ENCODE assay signal across 18 cellular contexts in genomic region chr7:132112632-132113031, GRCh38.
DNase-seq lines count a peak whose midpoint lies in the region; ATAC-seq, FAIRE-seq and TF ChIP-seq lines count a peak whose summit lies in the region.
"Had no signal": no experiment of that assay in that cellular context is flagged by ENCODE, and none has a peak within 500 bp of the region (broad histone marks: within the 10 kb centered on the region; RNA-seq: fewer than 3 reads in every experiment).

No MANE protein-coding gene starts in this region.

- 0% methylated on average over 4 of the region's 4 CpGs for WGBS in K562 (ENCODE audit: insufficient coverage, low coverage, missing lambda C conversion rate)

- no peak for TF ChIP-seq EP300 in K562 (IDR thresholded peaks at IDR 0.05; ENCODE audit: low read length)

- no TSS peak for BruUV-seq in K562 (replicated peaks; lab: Mats Ljungman, UMichigan)

- intact Hi-C loops in K562 (cut with micrococcal nuclease): no loop called here

- CTCF ChIA-PET in K562 (lab: Yijun Ruan, JAX; ENCODE audit: low intra/inter-chr PET ratio): no interaction called here

- POLR2A ChIA-PET in K562 (lab: Yijun Ruan, JAX): no interaction called here

- no peak overlapping the region for H2AFZ ChIP-seq in K562 (ENCODE audit: low read depth, low read length)

- no peaks in the 10 kb centered on the region for H3K9me1 ChIP-seq in K562 (ENCODE audit: control insufficient read depth, insufficient read depth, low read length)

- ATAC-seq in K562: no peak

- no peaks in the 10 kb centered on the region for H3K27me3 Mint-ChIP-seq in chondrocyte (ENCODE audit: low read depth)
- H3K27me3 Mint-ChIP-seq: CD4-positive, alpha-beta T cell had no signal

- no peaks in the 10 kb centered on the region for H3K4me1 ChIP-seq in K562 (replicated peaks in 1 of 2; ENCODE audit: control insufficient read depth in 2 of 2, insufficient read depth in 2 of 2, low read length in 2 of 2)
- H3K4me1 ChIP-seq: Caco-2 had no signal

- DNase-seq in NCI-H524 (lab: John Stamatoyannopoulos, UW) (peak; percentile 48 to 66), NCI-H524 treated with DMSO at 0.1 percent for 48 hours (lab: John Stamatoyannopoulos, UW) (no peak), K562 (ENCODE audit: extremely low read depth in 1 of 4, low spot score in 3 of 4) (no peak), mesenteric fat pad (ENCODE audit: low spot score) (peak; percentile 18), superior temporal gyrus (ENCODE audit: extremely low spot score) (peak; percentile 32), chondrocyte (ENCODE audit: low spot score) (no peak), islet precursor cell (no peak)
- DNase-seq in stimulated activated CD4-positive, alpha-beta T cell treated with anti-CD3 and anti-CD28 coated beads, Interleukin-4, amount 100 ng/mL, for 24 hours: no peak
- DNase-seq: Caco-2; CD4-positive, alpha-beta T cell; MM.1S; NCI-H1105; NCI-H2081 treated with DMSO at 0.1 percent for 48 hours; NCI-H69; OCI-M1; Right ventricle myocardium superior had no signal

- H3K9me3 ChIP-seq in K562 (replicated peaks; ENCODE audit: control insufficient read depth, insufficient read depth, low read depth, low read length): no peaks in the 10 kb centered on the region
- H3K9me3 ChIP-seq: Caco-2 had no signal

- H3K79me2 ChIP-seq in K562 (ENCODE audit: control insufficient read depth, insufficient read depth, low read length): no peaks in the 10 kb centered on the region

- peaks cover 7% of the 10 kb centered on the region for H3K4me1 Mint-ChIP-seq in chondrocyte (ENCODE audit: low read depth)

- no peak overlapping the region for H3K4me3 Mint-ChIP-seq in chondrocyte (ENCODE audit: unreplicated experiment)
- H3K4me3 Mint-ChIP-seq: CD4-positive, alpha-beta T cell had no signal

- H3K4me2 ChIP-seq in K562 (ENCODE audit: insufficient read depth, low read length): no peak overlapping the region

- peaks cover 8% of the 10 kb centered on the region for H4K20me1 ChIP-seq in K562 (replicated peaks; ENCODE audit: control insufficient read depth, insufficient read depth, low read length)

- in situ Hi-C loops in K562 (cut with MboI): no loop called here

- no peak for TF ChIP-seq RAD21 in K562 (CRISPR knock-in tag; conservative IDR thresholded peaks at IDR 0.05 in 1 of 2, IDR thresholded peaks at IDR 0.05 in 1 of 2)

- H3K27me3 ChIP-seq in K562 (ENCODE audit: control insufficient read depth in 2 of 2, insufficient read depth in 2 of 2, low read length in 2 of 2): peaks cover 15 to 32% of the 10 kb centered on the region in 2 experiments

- TF ChIP-seq CTCF in K562 (IDR thresholded peaks at IDR 0.05 in 2 of 3, conservative IDR thresholded peaks at IDR 0.05 in 1 of 3; ENCODE audit: insufficient read depth in 2 of 3, low read depth in 1 of 3, low read length in 3 of 3): no peak
- no peak for TF ChIP-seq CTCF in chondrocyte (IDR thresholded peaks at IDR 0.05)

- H3K27ac ChIP-seq in K562 (ENCODE audit: extremely low read depth, low read depth, low read length): no peak overlapping the region
- H3K27ac ChIP-seq: SK-N-MC had no signal

- no peak for FAIRE-seq in K562 (lab: Jason Lieb, UNC)
- FAIRE-seq: H1 had no signal

- TF ChIP-seq POLR2A in K562 (conservative IDR thresholded peaks at IDR 0.05): no peak

- no peak overlapping the region for H3K9ac ChIP-seq in K562 (ENCODE audit: insufficient read depth in 1 of 2, low read depth in 2 of 2, low read length in 2 of 2)

- no peaks in the 10 kb centered on the region for H3K9me3 Mint-ChIP-seq in chondrocyte (ENCODE audit: low read depth)
- H3K9me3 Mint-ChIP-seq: CD4-positive, alpha-beta T cell had no signal

- H3K27ac Mint-ChIP-seq in chondrocyte (ENCODE audit: unreplicated experiment): no peak overlapping the region
- H3K27ac Mint-ChIP-seq: CD4-positive, alpha-beta T cell had no signal

- no peak overlapping the region for H3K4me3 ChIP-seq in K562
- H3K4me3 ChIP-seq: SK-N-MC had no signal

- H3K36me3 Mint-ChIP-seq in chondrocyte (ENCODE audit: low read depth): no peaks in the 10 kb centered on the region

- no peaks in the 10 kb centered on the region for H3K36me3 ChIP-seq in K562 (ENCODE audit: control insufficient read depth, insufficient read depth, low read length)

TF ChIP-seq in K562, 482 proteins besides CTCF, POLR2A, EP300 and RAD21:
- TF ChIP-seq, protein P1, sequence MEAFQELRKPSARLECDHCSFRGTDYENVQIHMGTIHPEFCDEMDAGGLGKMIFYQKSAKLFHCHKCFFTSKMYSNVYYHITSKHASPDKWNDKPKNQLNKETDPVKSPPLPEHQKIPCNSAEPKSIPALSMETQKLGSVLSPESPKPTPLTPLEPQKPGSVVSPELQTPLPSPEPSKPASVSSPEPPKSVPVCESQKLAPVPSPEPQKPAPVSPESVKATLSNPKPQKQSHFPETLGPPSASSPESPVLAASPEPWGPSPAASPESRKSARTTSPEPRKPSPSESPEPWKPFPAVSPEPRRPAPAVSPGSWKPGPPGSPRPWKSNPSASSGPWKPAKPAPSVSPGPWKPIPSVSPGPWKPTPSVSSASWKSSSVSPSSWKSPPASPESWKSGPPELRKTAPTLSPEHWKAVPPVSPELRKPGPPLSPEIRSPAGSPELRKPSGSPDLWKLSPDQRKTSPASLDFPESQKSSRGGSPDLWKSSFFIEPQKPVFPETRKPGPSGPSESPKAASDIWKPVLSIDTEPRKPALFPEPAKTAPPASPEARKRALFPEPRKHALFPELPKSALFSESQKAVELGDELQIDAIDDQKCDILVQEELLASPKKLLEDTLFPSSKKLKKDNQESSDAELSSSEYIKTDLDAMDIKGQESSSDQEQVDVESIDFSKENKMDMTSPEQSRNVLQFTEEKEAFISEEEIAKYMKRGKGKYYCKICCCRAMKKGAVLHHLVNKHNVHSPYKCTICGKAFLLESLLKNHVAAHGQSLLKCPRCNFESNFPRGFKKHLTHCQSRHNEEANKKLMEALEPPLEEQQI (IDR thresholded peaks at IDR 0.05): no peak
- peak; percentile 69 for TF ChIP-seq RFX1 (IDR thresholded peaks at IDR 0.05)

Comparison
In these comparisons a context has a peak if more than half of its experiments do, and no peak if none do; other contexts are left out.
1. DNase-seq: peak in NCI-H524 (2 of 2), mesenteric fat pad (single experiment) and superior temporal gyrus (single experiment); none in NCI-H524 treated with DMSO at 0.1 percent for 48 hours (single experiment), K562 (0 of 4), stimulated activated CD4-positive, alpha-beta T cell treated with anti-CD3 and anti-CD28 coated beads, Interleukin-4, amount 100 ng/mL, for 24 hours (single experiment), chondrocyte (single experiment) and islet precursor cell (single experiment).